ENCODE assay signal across 8 cellular contexts in the genomic region with DNA sequence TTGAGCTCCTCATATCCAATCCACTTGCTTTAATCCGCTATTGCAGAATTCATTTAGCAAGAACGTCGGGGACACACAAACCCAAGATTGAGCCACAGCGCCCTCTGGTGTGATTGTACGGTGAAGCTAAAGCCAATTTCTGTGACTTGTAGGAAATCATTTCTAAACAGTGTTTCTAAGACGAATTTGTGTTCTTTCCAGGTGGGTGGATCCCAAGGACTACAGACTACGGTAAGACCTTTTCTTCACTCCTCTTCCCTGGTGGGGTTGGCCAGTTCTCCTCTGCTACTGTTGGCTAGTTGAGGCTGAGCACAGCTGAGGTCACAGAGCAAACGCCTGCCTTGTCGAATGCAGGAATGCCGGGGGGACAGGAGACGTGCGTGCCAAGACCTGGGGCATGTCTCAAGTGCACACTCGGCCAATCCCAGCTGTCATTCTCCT. TPM values are rescaled to one million over a fixed set of nuclear protein-coding genes. Genes with fewer than 3 reads are reported as not detected.
DNase-seq lines count a peak whose midpoint lies in the region; ATAC-seq, FAIRE-seq and TF ChIP-seq lines count a peak whose summit lies in the region.

No MANE protein-coding gene starts in this region.

- peaks cover 19% of the 10 kb centered on the region in 2 experiments for H3K27me3 ChIP-seq in endothelial cell of umbilical vein (ENCODE audit: control insufficient read depth in 2 of 2, insufficient read depth in 2 of 2, low read length in 2 of 2)

- BruUV-seq in endothelial cell of umbilical vein (replicated peaks; lab: Mats Ljungman, UMichigan): no TSS peak

- no peak for TF ChIP-seq POLR2A in endothelial cell of umbilical vein (IDR thresholded peaks at IDR 0.05; ENCODE audit: low read depth, low read length)

- DNase-seq in AG20443 (ENCODE audit: low spot score): peak; percentile 78
- peak; percentile 76 for DNase-seq in HCEC 1CT
- DNase-seq in NCI-H82 (lab: John Stamatoyannopoulos, UW): peak; percentile 95
- DNase-seq in activated CD8-positive, alpha-beta memory T cell treated with anti-CD3 and anti-CD28 coated beads for 48 hours (ENCODE audit: low read depth in 2 of 3, low spot score in 2 of 3): peak; percentile 20 to 71 (median 50)
- DNase-seq in endothelial cell of umbilical vein (ENCODE audit: low read depth, low spot score): peak; percentile 89
- peak; percentile 79 for DNase-seq in mucosa of gallbladder (ENCODE audit: low spot score)
- DNase-seq in stimulated activated CD8-positive, alpha-beta memory T cell treated with anti-CD3 and anti-CD28 coated beads, Interleukin-4, amount 100 ng/mL, for 24 hours (ENCODE audit: low read depth): peak; percentile 50

- no peaks in the 10 kb centered on the region for H3K4me1 ChIP-seq in endothelial cell of umbilical vein (ENCODE audit: control insufficient read depth, extremely low read depth, insufficient read depth, low read length)

- H3K9ac ChIP-seq in endothelial cell of umbilical vein (replicated peaks; ENCODE audit: extremely low read depth, insufficient read depth, low read length): no peak overlapping the region

- H3K9me3 ChIP-seq in endothelial cell of umbilical vein (replicated peaks; ENCODE audit: control insufficient read depth, insufficient read depth, low read length): no peaks in the 10 kb centered on the region

- intact Hi-C loops in endothelial cell of umbilical vein (cut with micrococcal nuclease): loop anchor here (1.0 to 5.0 kb wide), 12 partner anchors 35 to 992 kb away; no protein-coding TSS in a partner anchor

- CTCF ChIA-PET in endothelial cell of umbilical vein (lab: Charles Lee): interaction anchor here (0.6 to 6.2 kb wide), 77 partner anchors 9 to 514 kb away, joined by 3 to 104 read pairs (median 7); partner anchors contain the start of genes ARMS2, BTBD16 and PLEKHA1

- POLR2A ChIA-PET in endothelial cell of umbilical vein (lab: Charles Lee): interaction anchor here (0.8 kb wide), 1 partner anchor 70 kb away, joined by 3 read pairs; no protein-coding TSS in a partner anchor

- H4K20me1 ChIP-seq in endothelial cell of umbilical vein (replicated peaks; ENCODE audit: control insufficient read depth, extremely low read depth, insufficient read depth, low read length): no peaks in the 10 kb centered on the region

- ATAC-seq in HG03571 (IDR thresholded peaks at IDR 0.05; ENCODE audit: unreplicated experiment): no peak

- H3K4me3 ChIP-seq in endothelial cell of umbilical vein (replicated peaks in 1 of 3; ENCODE audit: insufficient read depth in 1 of 3, low read depth in 1 of 3, low read length in 3 of 3): no peak overlapping the region

- peak; percentile 96 for FAIRE-seq in endothelial cell of umbilical vein (lab: Jason Lieb, UNC)

- no peak overlapping the region for H3K4me2 ChIP-seq in endothelial cell of umbilical vein (ENCODE audit: insufficient read depth, low read length)

- no peak overlapping the region for H2AFZ ChIP-seq in endothelial cell of umbilical vein (ENCODE audit: low read depth, low read length)

- no peaks in the 10 kb centered on the region for H3K36me3 ChIP-seq in endothelial cell of umbilical vein (ENCODE audit: control insufficient read depth in 2 of 2, extremely low read depth in 1 of 2, insufficient read depth in 2 of 2, low read length in 2 of 2)

- H3K27ac ChIP-seq in endothelial cell of umbilical vein (ENCODE audit: insufficient read depth, low read depth, low read length): no peak overlapping the region

- TF ChIP-seq CTCF in endothelial cell of umbilical vein (IDR thresholded peaks at IDR 0.05; ENCODE audit: extremely low read depth in 1 of 2, insufficient read depth in 1 of 2, low read depth in 1 of 2, low read length in 2 of 2): peak; percentile 71 to 76

- no peaks in the 10 kb centered on the region for H3K79me2 ChIP-seq in endothelial cell of umbilical vein (ENCODE audit: control insufficient read depth, insufficient read depth, low read length)

- no peaks in the 10 kb centered on the region for H3K9me1 ChIP-seq in endothelial cell of umbilical vein (replicated peaks; ENCODE audit: control insufficient read depth, extremely low read depth, insufficient read depth, low read length)

- dilution Hi-C loops in endothelial cell of umbilical vein (cut with MboI; ENCODE audit: extremely low pct_ligation_motif_present, low sequenced_read_pairs): no loop called here

TF ChIP-seq in endothelial cell of umbilical vein, 7 proteins besides CTCF, POLR2A, EP300 and RAD21:
- TF ChIP-seq, protein P1, sequence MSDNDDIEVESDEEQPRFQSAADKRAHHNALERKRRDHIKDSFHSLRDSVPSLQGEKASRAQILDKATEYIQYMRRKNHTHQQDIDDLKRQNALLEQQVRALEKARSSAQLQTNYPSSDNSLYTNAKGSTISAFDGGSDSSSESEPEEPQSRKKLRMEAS (IDR thresholded peaks at IDR 0.05; ENCODE audit: insufficient read depth, insufficient read length): no peak
- no peak for TF ChIP-seq GATA2 (IDR thresholded peaks at IDR 0.05; ENCODE audit: insufficient read depth, insufficient read length, low read depth, low read length)
- TF ChIP-seq FOS (IDR thresholded peaks at IDR 0.05; ENCODE audit: borderline replicate concordance, insufficient read depth, low read length): no peak
- TF ChIP-seq POLR2AphosphoS5 (IDR thresholded peaks at IDR 0.05; ENCODE audit: insufficient read depth, low read depth, low read length): no peak
- TF ChIP-seq JUN (IDR thresholded peaks at IDR 0.05; ENCODE audit: borderline replicate concordance, insufficient read depth, insufficient read length, low read depth): no peak
- TF ChIP-seq EZH2 (IDR thresholded peaks at IDR 0.05; ENCODE audit: borderline replicate concordance, low read depth, low read length, severe bottlenecking): no peak
- no peak for TF ChIP-seq MYC (IDR thresholded peaks at IDR 0.05; ENCODE audit: low read depth, low read length)

RNA-seq across cellular contexts. Expression of gene DMBT1, which starts 5.2 kb away (rescaled TPM):
- total RNA-seq in endothelial cell of umbilical vein (not detected in 2 replicates), mucosa of gallbladder (5.4 TPM)
- 0.01 TPM in 1 of 2 replicates, not detected in the other for polyA plus RNA-seq in endothelial cell of umbilical vein
- 0.01 TPM in 1 of 2 replicates, not detected in the other for polyA plus RNA-seq in endothelial cell of umbilical vein (2011; cell fraction: cytosol; rRNA removed)
- 0.03 TPM in 1 of 2 replicates, not detected in the other for polyA plus RNA-seq in endothelial cell of umbilical vein (2011; cell fraction: nucleus; rRNA removed)
- not detected in 2 replicates for polyA plus RNA-seq in endothelial cell of umbilical vein (2012)
- 0.08 TPM in 1 of 2 replicates, not detected in the other for polyA minus RNA-seq in endothelial cell of umbilical vein
- 1.6 TPM for polyA minus RNA-seq in endothelial cell of umbilical vein (2011; cell fraction: cytosol; rRNA and poly(A)+ RNA removed)
- polyA minus RNA-seq in endothelial cell of umbilical vein (2011; cell fraction: nucleus; rRNA and poly(A)+ RNA removed): not detected in 2 replicates
